23 cellular contexts compared by ENCODE assay signal in genomic region chr13:91709180-91709579, GRCh38.
"Had no signal": no experiment of that assay in that cellular context is flagged by ENCODE, and none has a peak within 500 bp of the region (broad histone marks: within the 10 kb centered on the region; RNA-seq: fewer than 3 reads in every experiment).

No MANE protein-coding gene starts in this region.

- ATAC-seq: natural killer cell; psoas muscle; right cardiac atrium; right lobe of liver; stimulated activated effector memory CD8-positive, alpha-beta T cell treated with anti-CD3 and anti-CD28 coated beads, Interleukin-12 subunit alpha, Interleukin-12 subunit beta, amount 100 ng/mL, for 72 hours; stimulated activated naive B cell treated with anti-CD40 and anti-IgM and Interleukin-4, amounts not matched to agents 10 μg/mL and 1 μg/mL and 100 μg/mL, for 72 hours; upper lobe of right lung had no signal

- DNase-seq: natural killer cell; occipital lobe; ovary; posterior cingulate gyrus; psoas muscle; right cardiac atrium; right lobe of liver; sigmoid colon; small intestine; stimulated activated CD4-positive, alpha-beta T cell treated with anti-CD3 and anti-CD28 coated beads, Interleukin-15, amount 100 ng/mL, for 24 hours; stimulated activated CD4-positive, alpha-beta T cell treated with anti-CD3 and anti-CD28 coated beads, Interleukin-2, amount 100 ng/mL, for 24 hours; stimulated activated CD4-positive, alpha-beta T cell treated with anti-CD3 and anti-CD28 coated beads, Interleukin-2, amount 100 ng/mL, for 48 hours; stimulated activated CD4-positive, alpha-beta T cell treated with anti-CD3 and anti-CD28 coated beads, Interleukin-4, amount 100 ng/mL, for 24 hours; stimulated activated naive B cell treated with anti-CD40 and anti-IgM and Interleukin-4, amounts not matched to agents 10 μg/mL and 1 μg/mL and 100 μg/mL, for 72 hours; stimulated activated naive CD4-positive, alpha-beta T cell treated with Interleukin-2 at 50 U/mL for 16 hours; stomach; tibial artery; transverse colon; upper lobe of right lung; uterus had no signal

- H3K9me3 ChIP-seq: ovary, psoas muscle, right lobe of liver, sigmoid colon, stomach, tibial artery, transverse colon, upper lobe of right lung, uterus had no signal

- H3K4me3 ChIP-seq: neural progenitor cell, ovary, psoas muscle, right lobe of liver, sigmoid colon, stomach, tibial artery, transverse colon, upper lobe of right lung, uterus had no signal

- H3K27me3 ChIP-seq: neural progenitor cell, ovary, right lobe of liver, sigmoid colon, stomach, tibial artery, transverse colon, upper lobe of right lung, uterus had no signal

- H3K9ac ChIP-seq: neural progenitor cell, parathyroid adenoma had no signal

- H3K27ac ChIP-seq: neural progenitor cell, ovary, parathyroid adenoma, psoas muscle, right lobe of liver, sigmoid colon, stomach, tibial artery, upper lobe of right lung, uterus had no signal

- H3K36me3 ChIP-seq: neural progenitor cell, ovary, right lobe of liver, sigmoid colon, stomach, tibial artery, transverse colon, upper lobe of right lung, uterus had no signal

- H3K4me1 ChIP-seq: neural progenitor cell, parathyroid adenoma, psoas muscle, right lobe of liver, sigmoid colon, stomach, tibial artery, upper lobe of right lung, uterus had no signal
